8 cellular contexts compared by ENCODE assay signal in genomic region chr4:26319467-26320158, GRCh38. TPM values are rescaled to one million over a fixed set of nuclear protein-coding genes. Genes with fewer than 3 reads are reported as not detected.
DNase-seq lines count a peak whose midpoint lies in the region; ATAC-seq and TF ChIP-seq lines count a peak whose summit lies in the region.

No MANE protein-coding gene starts in this region.

- H3K4me3 ChIP-seq in BE2C (ENCODE audit: low read depth, low read length), result peak overlapping the region; percentile 99
- peak overlapping the region; percentile 97 for H3K4me3 ChIP-seq in kidney epithelial cell (ENCODE audit: low read depth, low read length)

- ATAC-seq in HG03432 (IDR thresholded peaks at IDR 0.05; ENCODE audit: unreplicated experiment), result peak; percentile 69

- H3K9me3 ChIP-seq in BE2C, result no peaks in the 10 kb centered on the region

- peak overlapping the region; percentile 92 for H3K4me3 Mint-ChIP-seq in chondrocyte (ENCODE audit: unreplicated experiment)

- no peaks in the 10 kb centered on the region for H3K27me3 ChIP-seq in BE2C
- H3K27me3 ChIP-seq in kidney epithelial cell (ENCODE audit: control insufficient read depth, insufficient read depth, low read length), result no peaks in the 10 kb centered on the region

- H3K9me3 Mint-ChIP-seq in chondrocyte (ENCODE audit: low read depth), result peaks cover 13% of the 10 kb centered on the region

- peak overlapping the region; percentile 100 for H3K27ac Mint-ChIP-seq in chondrocyte (ENCODE audit: unreplicated experiment)

- TF ChIP-seq CTCF in BE2C (IDR thresholded peaks at IDR 0.05; ENCODE audit: low read depth, low read length) (no peak), chondrocyte (IDR thresholded peaks at IDR 0.05) (peak; percentile 11), kidney epithelial cell (IDR thresholded peaks at IDR 0.05; ENCODE audit: insufficient read depth, low read length, poor library complexity, severe bottlenecking) (peak; percentile 17)

- H3K36me3 ChIP-seq in BE2C (no peaks in the 10 kb centered on the region; the same call in 1 of the 2 replicates), kidney epithelial cell (ENCODE audit: control insufficient read depth, insufficient read depth, low read length) (no peaks in the 10 kb centered on the region)

- peaks cover 31% of the 10 kb centered on the region for H3K4me1 Mint-ChIP-seq in chondrocyte (ENCODE audit: low read depth)

- peak; percentile 53 for TF ChIP-seq POLR2A in GM19193 (IDR thresholded peaks at IDR 0.05; ENCODE audit: extremely low read depth, insufficient read depth, insufficient read length)

- peaks cover 3% of the 10 kb centered on the region for H3K36me3 Mint-ChIP-seq in chondrocyte (ENCODE audit: low read depth)

- H3K4me1 ChIP-seq in BE2C, result no peaks in the 10 kb centered on the region; the same call in 1 of the 2 replicates

- no peaks in the 10 kb centered on the region for H3K27me3 Mint-ChIP-seq in chondrocyte (ENCODE audit: low read depth)

- DNase-seq in BE2C (peak; percentile 99), NCI-H460 (ENCODE audit: extremely low read depth, low read depth) (peak; percentile 99), chondrocyte (ENCODE audit: low spot score) (peak; percentile 99), kidney epithelial cell (ENCODE audit: low read depth) (peak; percentile 98)
- DNase-seq in activated CD4-positive, alpha-beta T cell treated with anti-CD3 and anti-CD28 coated beads for 1 hour, result peak; percentile 94
- DNase-seq in stimulated activated CD4-positive, alpha-beta T cell treated with anti-CD3 and anti-CD28 coated beads, Interleukin-15, amount 100 ng/mL, for 24 hours, result peak; percentile 99

RNA-seq across cellular contexts. Expression of gene RBPJ, which starts 1.2 kb away (rescaled TPM):
- 21.7 TPM for polyA plus RNA-seq in BE2C (2012; ENCODE audit: insufficient read depth, insufficient read length, low read depth)
- total RNA-seq in NCI-H460 (2014; rRNA removed; shearing (Covaris generic)), result 23.2 and 25.9 TPM in 2 replicates
- polyA plus RNA-seq in NCI-H460 (2014; cell fraction: nucleus; rRNA removed), result 32.3 and 157 TPM in 2 replicates
- total RNA-seq in chondrocyte (52.9 to 65.8 TPM (median 58.5 TPM) in 3 replicates), kidney epithelial cell (29.7 and 82.2 TPM in 2 replicates)

Comparison
In these comparisons a context has a peak if more than half of its experiments do, and no peak if none do; other contexts are left out.
1. Peak in every context shown above with its lines: DNase-seq, ATAC-seq and H3K4me3 ChIP-seq.